ENCODE assay signal across 1 cellular context in genomic region chr4:20700007-20700761, GRCh38.
TF ChIP-seq lines count a peak whose summit lies in the region.

Gene PACRGL, plus strand, starts transcription at chr4:20700458. Its CDS starts 4,024 bp downstream, at chr4:20704482.

TF ChIP-seq in HepG2, 621 proteins besides CTCF, POLR2A, EP300 and RAD21 (continued from another document and continues in another):
- TF ChIP-seq LRRFIP1 (CRISPR knock-in tag; conservative IDR thresholded peaks at IDR 0.05): no peak
- TF ChIP-seq ZNF260 (CRISPR knock-in tag; IDR thresholded peaks at IDR 0.05; ENCODE audit: borderline replicate concordance, low read depth): no peak
- no peak for TF ChIP-seq JDP2 (CRISPR knock-in tag; IDR thresholded peaks at IDR 0.05; ENCODE audit: borderline replicate concordance)
- peak; percentile 96 for TF ChIP-seq ARID4A (CRISPR knock-in tag; IDR thresholded peaks at IDR 0.05; ENCODE audit: borderline replicate concordance)
- no peak for TF ChIP-seq ZNF317 (CRISPR knock-in tag; IDR thresholded peaks at IDR 0.05)
- peak; percentile 73; the same call in 1 of the 2 replicates for TF ChIP-seq MXD3 (CRISPR knock-in tag; IDR thresholded peaks at IDR 0.05)
- no peak for TF ChIP-seq ZNF414 (CRISPR knock-in tag; IDR thresholded peaks at IDR 0.05)
- TF ChIP-seq DMTF1 (CRISPR knock-in tag; IDR thresholded peaks at IDR 0.05): no peak
- no peak for TF ChIP-seq ZBTB43 (CRISPR knock-in tag; conservative IDR thresholded peaks at IDR 0.05)
- TF ChIP-seq RBM22 (optimal IDR thresholded peaks at IDR 0.05; ENCODE audit: low read length): peak; percentile 89
- TF ChIP-seq ZFP90 (CRISPR knock-in tag; IDR thresholded peaks at IDR 0.05; ENCODE audit: borderline replicate concordance): no peak
- TF ChIP-seq ZBED4 (CRISPR knock-in tag; IDR thresholded peaks at IDR 0.05; ENCODE audit: borderline replicate concordance): no peak
- peak; percentile 93 for TF ChIP-seq MYC (CRISPR knock-in tag; IDR thresholded peaks at IDR 0.05; ENCODE audit: borderline replicate concordance)
- peak; percentile 91 for TF ChIP-seq RFX3 (CRISPR knock-in tag; IDR thresholded peaks at IDR 0.05)
- TF ChIP-seq ZNF691 (CRISPR knock-in tag; IDR thresholded peaks at IDR 0.05; ENCODE audit: borderline replicate concordance, low read depth): peak; percentile 43; the same call in 1 of the 2 replicates
- TF ChIP-seq CEBPZ (IDR thresholded peaks at IDR 0.05; ENCODE audit: low read length): no peak
- peak; percentile 98 for TF ChIP-seq U2AF2 (IDR thresholded peaks at IDR 0.05; ENCODE audit: low read depth, low read length)
- 0 out of 2 replicates have a peak, but pooled peaks have one; percentile 39 for TF ChIP-seq PPARG (CRISPR knock-in tag; conservative IDR thresholded peaks at IDR 0.05)
- no peak for TF ChIP-seq ZNF83 (CRISPR knock-in tag; IDR thresholded peaks at IDR 0.05; ENCODE audit: borderline replicate concordance)
- TF ChIP-seq NKX3-1 (CRISPR knock-in tag; IDR thresholded peaks at IDR 0.05): no peak
- peak; percentile 86 for TF ChIP-seq ZNF230 (CRISPR knock-in tag; IDR thresholded peaks at IDR 0.05)
- no peak for TF ChIP-seq ZNF878 (CRISPR knock-in tag; IDR thresholded peaks at IDR 0.05)
- peak; percentile 67; the same call in 1 of the 2 replicates for TF ChIP-seq ERF (CRISPR knock-in tag; IDR thresholded peaks at IDR 0.05)
- no peak for TF ChIP-seq ZNF615 (CRISPR knock-in tag; IDR thresholded peaks at IDR 0.05; ENCODE audit: borderline replicate concordance)
- TF ChIP-seq FOXC1 (CRISPR knock-in tag; IDR thresholded peaks at IDR 0.05; ENCODE audit: borderline replicate concordance): no peak
- no peak for TF ChIP-seq ZMAT5 (CRISPR knock-in tag; IDR thresholded peaks at IDR 0.05; ENCODE audit: borderline replicate concordance, low read depth)
- no peak for TF ChIP-seq TBL1XR1 (IDR thresholded peaks at IDR 0.05; ENCODE audit: borderline replicate concordance, low read length, partially characterized antibody)
- no peak for TF ChIP-seq BATF2 (CRISPR knock-in tag; IDR thresholded peaks at IDR 0.05)
- TF ChIP-seq FOXJ3 (CRISPR knock-in tag; IDR thresholded peaks at IDR 0.05; ENCODE audit: borderline replicate concordance): no peak; the same call in 1 of the 2 replicates
- TF ChIP-seq TEF (CRISPR knock-in tag; IDR thresholded peaks at IDR 0.05): no peak
- peak; percentile 49 for TF ChIP-seq TBX2 (CRISPR knock-in tag; IDR thresholded peaks at IDR 0.05; ENCODE audit: borderline replicate concordance)
- TF ChIP-seq KLF16 (CRISPR knock-in tag; IDR thresholded peaks at IDR 0.05): peak in 1 of 2 experiments; percentile 70; a peak in 1 of 4 replicates
- TF ChIP-seq JUN (CRISPR knock-in tag; IDR thresholded peaks at IDR 0.05): no peak
- no peak for TF ChIP-seq TOPORS (CRISPR knock-in tag; IDR thresholded peaks at IDR 0.05)
- peak; percentile 89 for TF ChIP-seq ZNF501 (CRISPR knock-in tag; IDR thresholded peaks at IDR 0.05)
- TF ChIP-seq ZNF44 (CRISPR knock-in tag; IDR thresholded peaks at IDR 0.05): no peak
